Comparison of ENCODE assay signal across 9 cellular contexts in genomic region chr11:64000740-64001514, GRCh38. TPM values are rescaled to one million over a fixed set of nuclear protein-coding genes. Genes with fewer than 3 reads are reported as not detected.
A peak's percentile ranks its signal among the peaks of the same experiment; 100 is the strongest.
DNase-seq lines count a peak whose midpoint lies in the region; ATAC-seq and TF ChIP-seq lines count a peak whose summit lies in the region.
"Had no signal": no experiment of that assay in that cellular context is flagged by ENCODE, and none has a peak within 500 bp of the region (broad histone marks: within the 10 kb centered on the region; RNA-seq: fewer than 3 reads in every experiment).

No MANE protein-coding gene starts in this region.

- H3K27me3 Mint-ChIP-seq in naive B cell: peaks cover 0 to 21% (median 4%) of the 10 kb centered on the region in 3 donors
- H3K27me3 Mint-ChIP-seq in endothelial cell (ENCODE audit: unreplicated experiment): peaks cover 6% of the 10 kb centered on the region

- TF ChIP-seq POLR2A in heart left ventricle (IDR thresholded peaks at IDR 0.05) (no peak), vagina (IDR thresholded peaks at IDR 0.05) (no peak), lower leg skin (IDR thresholded peaks at IDR 0.05) (no peak)

- peaks cover 0 to 22% (median 0%) of the 10 kb centered on the region in 9 donors for H3K27me3 ChIP-seq in heart left ventricle
- no peaks in the 10 kb centered on the region for H3K27me3 ChIP-seq in vagina

- H3K36me3 Mint-ChIP-seq in naive B cell (peaks cover 6 to 16% of the 10 kb centered on the region in 2 donors), endothelial cell (ENCODE audit: low read depth, unreplicated experiment) (peaks cover 3% of the 10 kb centered on the region)

- H3K36me3 ChIP-seq in heart left ventricle (peaks cover 0 to 27% (median 22%) of the 10 kb centered on the region in 9 donors), vagina (peaks cover 0 to 24% of the 10 kb centered on the region in 2 donors)

- H3K27ac ChIP-seq in heart left ventricle (peak overlapping the region in 4 of 12 donors; percentile 1 to 47 (median 30)), vagina (no peak overlapping the region)

- no peak for ATAC-seq in heart left ventricle
- ATAC-seq in naive B cell (ENCODE audit: low read depth in 2 of 2): no peak

- H3K4me3 ChIP-seq in heart left ventricle (peak overlapping the region; percentile 25 to 60 (median 50)), choroid plexus epithelial cell (ENCODE audit: low read depth, low read length) (peak overlapping the region; percentile 41), vagina (peak overlapping the region; percentile 17 to 41), lower leg skin (ENCODE audit: low read depth, poor library complexity, severe bottlenecking) (no peak overlapping the region)

- DNase-seq in heart left ventricle (no peak), cardiac septum (ENCODE audit: low spot score) (no peak), choroid plexus epithelial cell (ENCODE audit: low read depth) (no peak), naive B cell (no peak), vagina (ENCODE audit: extremely low spot score in 2 of 2) (no peak), endothelial cell (ENCODE audit: low spot score) (no peak), lower leg skin (ENCODE audit: low spot score in 2 of 2) (no peak), iPS-NIHi7 (ENCODE audit: extremely low spot score) (no peak)
- DNase-seq: NCI-H1048 had no signal

- H3K27ac Mint-ChIP-seq in naive B cell: peak overlapping the region in 2 of 6 donors; percentile 24 to 34
- no peak overlapping the region for H3K27ac Mint-ChIP-seq in endothelial cell (ENCODE audit: unreplicated experiment)

- H3K9me3 ChIP-seq in heart left ventricle: no peaks in the 10 kb centered on the region
- no peaks in the 10 kb centered on the region for H3K9me3 ChIP-seq in vagina

- TF ChIP-seq CTCF in heart left ventricle (IDR thresholded peaks at IDR 0.05): peak in 2 of 12 donors; percentile 4 to 27
- no peak for TF ChIP-seq CTCF in choroid plexus epithelial cell (conservative IDR thresholded peaks at IDR 0.05; ENCODE audit: low read depth, low read length)
- TF ChIP-seq CTCF in vagina (IDR thresholded peaks at IDR 0.05): peak in 1 of 3 experiments; percentile 12
- no peak for TF ChIP-seq CTCF in endothelial cell (IDR thresholded peaks at IDR 0.05; ENCODE audit: unreplicated experiment)
- TF ChIP-seq CTCF in lower leg skin (IDR thresholded peaks at IDR 0.05): no peak

- H3K4me3 Mint-ChIP-seq in naive B cell (peak overlapping the region; percentile 47 to 75 (median 58)), endothelial cell (ENCODE audit: unreplicated experiment) (no peak overlapping the region)

- H3K4me1 Mint-ChIP-seq in naive B cell (peaks cover 5 to 18% (median 17%) of the 10 kb centered on the region in 3 donors), endothelial cell (ENCODE audit: unreplicated experiment) (peaks cover 7% of the 10 kb centered on the region)

- peaks cover 0 to 43% (median 35%) of the 10 kb centered on the region in 12 donors for H3K4me1 ChIP-seq in heart left ventricle
- H3K4me1 ChIP-seq in vagina: peaks cover 44% of the 10 kb centered on the region

- H3K9me3 Mint-ChIP-seq in naive B cell (no peaks in the 10 kb centered on the region), endothelial cell (ENCODE audit: unreplicated experiment) (no peaks in the 10 kb centered on the region)

- WGBS in heart left ventricle, 4 donors: 25 to 43% (median 35%) methylated on average over 41 to 61 of the region's 61 CpGs
- 13 to 18% methylated on average over 23 to 58 of the region's 61 CpGs for WGBS in lower leg skin, 2 donors

- intact Hi-C loops in heart left ventricle (cut with DNase I): loop anchor here in 8 of 10 donors (1.0 to 2.0 kb wide), 3 partner anchors 147 to 150 kb away; no protein-coding TSS in a partner anchor
- intact Hi-C loops in cardiac septum (cut with DNase I): loop anchor here (1.0 kb wide), 1 partner anchor 147 kb away; no protein-coding TSS in a partner anchor
- intact Hi-C loops in vagina (cut with DNase I): loop anchor here (1.0 kb wide), 1 partner anchor 147 kb away; no protein-coding TSS in a partner anchor
- intact Hi-C loops in lower leg skin (cut with DNase I; ENCODE audit: low total_unique reads): no loop called here

RNA-seq across cellular contexts. Expression of gene OTUB1, which starts 14.7 kb away (rescaled TPM):
- total RNA-seq in heart left ventricle (10 to 100 TPM; 47.4 to 73.1 (median 54.5) TPM), cardiac septum (48.1 TPM), vagina (85.0 TPM), endothelial cell (ENCODE audit: unreplicated experiment) (69.8 TPM), lower leg skin (10 to 100 TPM; 48.8 to 94.8 (median 81.7) TPM)
- polyA plus RNA-seq in heart left ventricle (10 to 100 TPM; 46.7 to 83.1 TPM), naive B cell (ENCODE audit: low read depth in 6 of 6) (100 to 1,000 TPM; 101 to 151 (median 113) TPM)

RNA-seq across cellular contexts. Expression of gene COX8A, which starts 26.5 kb away (rescaled TPM):
- total RNA-seq in heart left ventricle (1,000 to 10,000 TPM in 4 of 9 donors, 100 to 1,000 TPM in 5; 673 to 1,925 (median 988) TPM), cardiac septum (877 TPM), vagina (383 TPM), endothelial cell (ENCODE audit: unreplicated experiment) (188 TPM), lower leg skin (100 to 1,000 TPM; 373 to 510 (median 455) TPM)
- polyA plus RNA-seq in heart left ventricle (1,000 to 10,000 TPM; 2,141 to 2,448 TPM), naive B cell (ENCODE audit: low read depth in 6 of 6) (100 to 1,000 TPM; 244 to 345 (median 285) TPM)

RNA-seq across cellular contexts. Expression of gene FLRT1, which starts 34.8 kb away (rescaled TPM):
- total RNA-seq in heart left ventricle (1 to 10 TPM in 1 of 9 donors, under 1 TPM in 8; 0.20 to 1.4 (median 0.37) TPM), cardiac septum (1.2 TPM), vagina (0.49 TPM), endothelial cell (ENCODE audit: unreplicated experiment) (not detected), lower leg skin (under 1 TPM in 3 of 4 donors, not detected in 1; 0.08 to 0.62 (median 0.15) TPM)
- polyA plus RNA-seq in heart left ventricle (under 1 TPM; 0.22 to 0.46 TPM), naive B cell (ENCODE audit: low read depth in 6 of 6) (not detected)
